Comparison of ENCODE assay signal across 8 cellular contexts in the genomic region with DNA sequence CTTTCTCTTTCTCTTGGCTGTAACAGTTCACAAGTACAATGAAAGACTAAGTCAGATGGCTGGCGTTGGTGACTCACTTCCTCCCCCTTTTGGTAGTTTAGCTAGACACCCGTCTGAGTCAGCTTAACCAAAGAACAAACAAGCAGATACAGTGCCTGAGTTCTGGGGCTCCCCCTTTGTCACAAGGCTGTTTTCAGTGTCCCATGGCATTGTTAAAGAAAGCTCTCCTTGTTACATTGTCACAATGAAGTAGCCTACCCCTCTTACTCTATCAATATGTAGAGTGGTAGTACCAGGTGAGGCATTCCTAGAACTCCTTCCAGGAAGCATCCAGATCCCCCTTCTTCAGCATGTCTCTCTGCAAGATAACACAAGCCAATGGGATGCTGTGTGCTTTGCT. TPM values are rescaled to one million over a fixed set of nuclear protein-coding genes. Genes with fewer than 3 reads are reported as not detected.
A peak's percentile ranks its signal among the peaks of the same experiment; 100 is the strongest.
DNase-seq lines count a peak whose midpoint lies in the region; ATAC-seq and TF ChIP-seq lines count a peak whose summit lies in the region.

No MANE protein-coding gene starts in this region.

- H3K36me3 ChIP-seq in neuronal stem cell (replicated peaks in 1 of 2; ENCODE audit: control insufficient read depth in 2 of 2, insufficient read depth in 2 of 2, low read length in 2 of 2) (no peaks in the 10 kb centered on the region), suprapubic skin (no peaks in the 10 kb centered on the region)

- no peak overlapping the region for H3K9ac ChIP-seq in neuronal stem cell (ENCODE audit: low read depth, low read length, poor library complexity)

- no peak overlapping the region for H2BK120ac ChIP-seq in neuronal stem cell (ENCODE audit: low read depth, low read length)

- peaks cover 0 to 2% of the 10 kb centered on the region in 2 donors for H3K4me1 ChIP-seq in neuronal stem cell (ENCODE audit: control insufficient read depth in 2 of 2, insufficient read depth in 1 of 2, low read depth in 1 of 2, low read length in 2 of 2)
- H3K4me1 ChIP-seq in suprapubic skin: peaks cover 2% of the 10 kb centered on the region

- H4K8ac ChIP-seq in neuronal stem cell (ENCODE audit: low read depth, low read length): no peak overlapping the region

- no peak overlapping the region for H2BK15ac ChIP-seq in neuronal stem cell (ENCODE audit: low read length)

- TF ChIP-seq POLR2A in suprapubic skin (IDR thresholded peaks at IDR 0.05): no peak

- ATAC-seq in GM21367 (IDR thresholded peaks at IDR 0.05; ENCODE audit: unreplicated experiment): peak; percentile 100

- no peak overlapping the region for H2AK5ac ChIP-seq in neuronal stem cell (ENCODE audit: low read depth, low read length)

- H3K4me3 ChIP-seq in neuronal stem cell (ENCODE audit: low read length in 2 of 2) (no peak overlapping the region), suprapubic skin (no peak overlapping the region)

- WGBS in neuronal stem cell (ENCODE audit: extremely low coverage in 2 of 2, insufficient read length in 2 of 2, insufficient replicate concordance in 1 of 2), 2 donors: no CpG with 5 or more reads among the region's 2 CpGs
- 0% methylated on average over 2 of the region's 2 CpGs for WGBS in suprapubic skin

- no peak overlapping the region for H2BK5ac ChIP-seq in neuronal stem cell (ENCODE audit: low read length)

- TF ChIP-seq CTCF in suprapubic skin (IDR thresholded peaks at IDR 0.05): peak; percentile 20 to 37

- no peak overlapping the region for H3K18ac ChIP-seq in neuronal stem cell (ENCODE audit: low read length)

- DNase-seq in DMS153 treated with DMSO at 0.1 percent for 48 hours (lab: John Stamatoyannopoulos, UW; ENCODE audit: unreplicated experiment): peak; percentile 60
- peak; percentile 58 for DNase-seq in HK-2 (ENCODE audit: unreplicated experiment)
- peak; percentile 55 for DNase-seq in OCI-M2 (lab: John Stamatoyannopoulos, UW; ENCODE audit: unreplicated experiment)
- peak; percentile 32 for DNase-seq in activated T-cell treated with anti-CD3 and anti-CD28 coated beads for 1 hour (ENCODE audit: low read depth)
- DNase-seq in fibroblast of gingiva (ENCODE audit: low read depth): peak; percentile 88
- peak; percentile 45 for DNase-seq in neuronal stem cell (ENCODE audit: low spot score)
- DNase-seq in suprapubic skin (ENCODE audit: low spot score in 2 of 2): peak in 1 of 2 donors; percentile 73

- no peaks in the 10 kb centered on the region for H3K79me1 ChIP-seq in neuronal stem cell (ENCODE audit: low read depth, low read length)

- H3K14ac ChIP-seq in neuronal stem cell (ENCODE audit: low read length): no peak overlapping the region

- no peak overlapping the region for H3K4ac ChIP-seq in neuronal stem cell (ENCODE audit: low read length)

- H3K4me2 ChIP-seq in neuronal stem cell (ENCODE audit: insufficient read depth, low read length, poor library complexity, severe bottlenecking): no peak overlapping the region

- no peak overlapping the region for H2BK12ac ChIP-seq in neuronal stem cell (ENCODE audit: low read length)

- no peaks in the 10 kb centered on the region for H3K27me3 ChIP-seq in neuronal stem cell (ENCODE audit: control insufficient read depth in 3 of 3, insufficient read depth in 3 of 3, low read depth in 1 of 3, low read length in 3 of 3)
- no peaks in the 10 kb centered on the region for H3K27me3 ChIP-seq in suprapubic skin

- no peak overlapping the region for H4K91ac ChIP-seq in neuronal stem cell (ENCODE audit: low read depth, low read length, poor library complexity)

- no peak overlapping the region for H3K23ac ChIP-seq in neuronal stem cell (ENCODE audit: low read depth, low read length, poor library complexity)

- no peak overlapping the region for H3K27ac ChIP-seq in neuronal stem cell (replicated peaks; ENCODE audit: low read length)
- no peak overlapping the region for H3K27ac ChIP-seq in suprapubic skin

- peak overlapping the region; percentile 8 for H2AFZ ChIP-seq in neuronal stem cell (ENCODE audit: low read length)

- H3K9me3 ChIP-seq in neuronal stem cell (replicated peaks in 1 of 2; ENCODE audit: control insufficient read depth in 2 of 2, insufficient read depth in 1 of 2, low read depth in 1 of 2, low read length in 2 of 2) (no peaks in the 10 kb centered on the region), suprapubic skin (no peaks in the 10 kb centered on the region)

- no peak for TF ChIP-seq EP300 in suprapubic skin (IDR thresholded peaks at IDR 0.05)

RNA-seq across cellular contexts. Expression of a gene that starts 38.6 kb away (rescaled TPM):
- polyA plus RNA-seq in neuronal stem cell (2013, experiment 1 of 2): 10.1 TPM
- polyA plus RNA-seq in neuronal stem cell (2013, experiment 2 of 2): 10.8 TPM
- total RNA-seq in suprapubic skin: 1 to 10 TPM in 3 of 4 donors, not detected in 1; 1.4 to 2.7 (median 1.7) TPM
